ENCODE assay signal across 9 cellular contexts in genomic region chr17:39527220-39527813, GRCh38.
DNase-seq lines count a peak whose midpoint lies in the region; ATAC-seq and TF ChIP-seq lines count a peak whose summit lies in the region.
"Had no signal": no experiment of that assay in that cellular context is flagged by ENCODE, and none has a peak within 500 bp of the region (broad histone marks: within the 10 kb centered on the region; RNA-seq: fewer than 3 reads in every experiment).

No MANE protein-coding gene starts in this region.

- H2BK12ac ChIP-seq in mesenchymal stem cell (ENCODE audit: low read length in 2 of 2), result no peak overlapping the region

- no peaks in the 10 kb centered on the region for H3K4me1 ChIP-seq in Karpas-422 (ENCODE audit: low read length)
- no peaks in the 10 kb centered on the region for H3K4me1 ChIP-seq in body of pancreas
- no peaks in the 10 kb centered on the region for H3K4me1 ChIP-seq in mesenchymal stem cell (ENCODE audit: control insufficient read depth, insufficient read depth, low read depth, low read length)

- TF ChIP-seq CTCF in body of pancreas (IDR thresholded peaks at IDR 0.05), result peak; percentile 11 to 54 (median 47)

- no peak overlapping the region for H2BK15ac ChIP-seq in mesenchymal stem cell (ENCODE audit: low read depth, poor library complexity, severe bottlenecking)

- no peak overlapping the region for H3K18ac ChIP-seq in mesenchymal stem cell (ENCODE audit: low read depth in 1 of 2, low read length in 2 of 2)

- H3K79me2 ChIP-seq in Karpas-422 (ENCODE audit: low read length), result no peaks in the 10 kb centered on the region

- H3K36me3 ChIP-seq in Karpas-422 (ENCODE audit: insufficient read depth, low read length) (peaks cover 63% of the 10 kb centered on the region), body of pancreas (replicated peaks in 1 of 2; ENCODE audit: insufficient read depth in 1 of 2, low read depth in 2 of 2) (peaks cover 6 to 47% of the 10 kb centered on the region in 2 donors), mesenchymal stem cell (ENCODE audit: control insufficient read depth in 1 of 2, insufficient read depth in 2 of 2, low read depth in 1 of 2, low read length in 2 of 2) (peaks cover 36 to 97% of the 10 kb centered on the region in 2 experiments)

- WGBS in body of pancreas, 2 donors, result 84 to 90% methylated on average over 7 of the region's 7 CpGs
- 98% methylated on average over 7 of the region's 7 CpGs for WGBS in mesenchymal stem cell

- H3K4me3 ChIP-seq in Karpas-422 (ENCODE audit: low read length) (no peak overlapping the region), body of pancreas (no peak overlapping the region), mesenchymal stem cell (ENCODE audit: insufficient read depth in 1 of 2, low read depth in 1 of 2, low read length in 2 of 2) (no peak overlapping the region)
- H3K4me3 ChIP-seq: mucosa of descending colon had no signal

- H4K91ac ChIP-seq in mesenchymal stem cell (ENCODE audit: low read length), result no peak overlapping the region

- H4K8ac ChIP-seq in mesenchymal stem cell (ENCODE audit: low read length), result no peak overlapping the region

- H3K9ac ChIP-seq in Karpas-422 (ENCODE audit: low read length), result no peak overlapping the region
- no peak overlapping the region for H3K9ac ChIP-seq in mesenchymal stem cell (ENCODE audit: low read length)

- no peak for ATAC-seq in body of pancreas
- no peak for ATAC-seq in sciatic nerve
- ATAC-seq in GM21723 (IDR thresholded peaks at IDR 0.05; ENCODE audit: unreplicated experiment), result no peak
- ATAC-seq: mucosa of descending colon had no signal

- no peak overlapping the region for H2BK120ac ChIP-seq in mesenchymal stem cell (ENCODE audit: low read depth, low read length)

- H2AFZ ChIP-seq in Karpas-422 (ENCODE audit: low read length), result no peak overlapping the region
- no peak overlapping the region for H2AFZ ChIP-seq in mesenchymal stem cell (ENCODE audit: low read depth, low read length)

- TF ChIP-seq POLR2A in body of pancreas (IDR thresholded peaks at IDR 0.05), result no peak

- H2BK5ac ChIP-seq in mesenchymal stem cell (ENCODE audit: low read depth, low read length, poor library complexity, severe bottlenecking), result no peak overlapping the region

- intact Hi-C loops in body of pancreas (cut with DNase I), result no loop called here
- intact Hi-C loops in sciatic nerve (cut with DNase I), result no loop called here

- H3K27me3 ChIP-seq in Karpas-422 (ENCODE audit: low read length), result no peaks in the 10 kb centered on the region
- H3K27me3 ChIP-seq in body of pancreas, result no peaks in the 10 kb centered on the region
- no peaks in the 10 kb centered on the region for H3K27me3 ChIP-seq in mesenchymal stem cell (ENCODE audit: control insufficient read depth in 1 of 2, insufficient read depth in 1 of 2, low read length in 2 of 2)

- H2AK5ac ChIP-seq in mesenchymal stem cell (ENCODE audit: low read length, severe bottlenecking), result no peak overlapping the region

- peak; percentile 6 for DNase-seq in ELF-1 (ENCODE audit: low read depth, low spot score)
- DNase-seq in Karpas-422, result peak; percentile 82
- DNase-seq in body of pancreas, result peak in 1 of 4 donors; percentile 8
- DNase-seq in mesenchymal stem cell, result peak; percentile 30
- no peak for DNase-seq in sciatic nerve (ENCODE audit: low spot score)
- no peak for DNase-seq in activated CD4-positive, alpha-beta T cell treated with anti-CD3 and anti-CD28 coated beads for 1 hour
- DNase-seq in activated CD4-positive, alpha-beta T cell treated with anti-CD3 and anti-CD28 coated beads, Interleukin-2, amount 50 U/mL, for 48 hours, result no peak

- no peaks in the 10 kb centered on the region for H4K20me1 ChIP-seq in Karpas-422 (ENCODE audit: insufficient read depth, low read depth, low read length)

- no peak overlapping the region for H3K23ac ChIP-seq in mesenchymal stem cell (ENCODE audit: low read length in 2 of 2)

- H3K9me2 ChIP-seq in Karpas-422 (replicated peaks; ENCODE audit: insufficient read depth, low read length), result no peaks in the 10 kb centered on the region

- no peak overlapping the region for H3K4ac ChIP-seq in mesenchymal stem cell (ENCODE audit: low read depth in 1 of 2, low read length in 2 of 2)

- no peak overlapping the region for H3K14ac ChIP-seq in mesenchymal stem cell (ENCODE audit: low read length in 2 of 2)

- H3K9me3 ChIP-seq in Karpas-422 (ENCODE audit: low read length) (no peaks in the 10 kb centered on the region), body of pancreas (no peaks in the 10 kb centered on the region), mesenchymal stem cell (ENCODE audit: control insufficient read depth, low read length) (no peaks in the 10 kb centered on the region)
- H3K9me3 ChIP-seq: mucosa of descending colon had no signal

- peaks cover 10% of the 10 kb centered on the region for H3K79me1 ChIP-seq in mesenchymal stem cell (replicated peaks; ENCODE audit: low read length, poor library complexity, severe bottlenecking)

- H3K4me2 ChIP-seq in Karpas-422 (ENCODE audit: low read depth, low read length, poor library complexity, severe bottlenecking), result no peak overlapping the region
- H3K4me2 ChIP-seq in mesenchymal stem cell (ENCODE audit: low read length, poor library complexity, severe bottlenecking), result no peak overlapping the region

- H3K27ac ChIP-seq in Karpas-422 (ENCODE audit: low read length) (no peak overlapping the region), body of pancreas (no peak overlapping the region), mesenchymal stem cell (ENCODE audit: low read length, poor library complexity, severe bottlenecking) (no peak overlapping the region)

Comparison
In these comparisons a context has a peak if more than half of its experiments do, and no peak if none do; other contexts are left out.
1. DNase-seq: peak in ELF-1 (single experiment), Karpas-422 (single experiment) and mesenchymal stem cell (single experiment); none in sciatic nerve (single experiment), activated CD4-positive, alpha-beta T cell treated with anti-CD3 and anti-CD28 coated beads for 1 hour (single experiment) and activated CD4-positive, alpha-beta T cell treated with anti-CD3 and anti-CD28 coated beads, Interleukin-2, amount 50 U/mL, for 48 hours (0 of 2).